In genomic region chr2:174844295-174844708, GRCh38 we compare ENCODE assay signal across 10 cellular contexts.
DNase-seq lines count a peak whose midpoint lies in the region; ATAC-seq and TF ChIP-seq lines count a peak whose summit lies in the region.
"Had no signal": no experiment of that assay in that cellular context is flagged by ENCODE, and none has a peak within 500 bp of the region (broad histone marks: within the 10 kb centered on the region; RNA-seq: fewer than 3 reads in every experiment).

No MANE protein-coding gene starts in this region.

- H3K4me1 Mint-ChIP-seq in CD4-positive, CD25-positive, alpha-beta regulatory T cell, result peaks cover 0 to 10% (median 2%) of the 10 kb centered on the region in 4 donors
- peaks cover 41% of the 10 kb centered on the region for H3K4me1 Mint-ChIP-seq in activated naive CD8-positive, alpha-beta T cell treated with anti-CD3 and anti-CD28 coated beads for 36 hours

- H3K27ac ChIP-seq in CD4-positive, CD25-positive, alpha-beta regulatory T cell (ENCODE audit: insufficient read depth, low read length, poor library complexity, severe bottlenecking), result peak overlapping the region; percentile 56
- no peak overlapping the region for H3K27ac ChIP-seq in aorta (ENCODE audit: low read depth in 1 of 2, low read length in 2 of 2)

- 90 to 91% methylated on average over 6 of the region's 6 CpGs for WGBS in aorta, 2 donors

- H3K4me3 Mint-ChIP-seq in CD4-positive, CD25-positive, alpha-beta regulatory T cell, result peak overlapping the region; percentile 11 to 70 (median 40)
- H3K4me3 Mint-ChIP-seq in activated naive CD8-positive, alpha-beta T cell treated with anti-CD3 and anti-CD28 coated beads for 36 hours, result peak overlapping the region; percentile 56

- no peak for ATAC-seq in CD4-positive, CD25-positive, alpha-beta regulatory T cell (ENCODE audit: low read depth in 2 of 2)
- ATAC-seq in left lobe of liver (peak; percentile 80), aorta (ENCODE audit: low FRiP score) (no peak)

- peak in 1 of 3 donors; percentile 14 for DNase-seq in CD4-positive, CD25-positive, alpha-beta regulatory T cell
- DNase-seq in DMS 273 (lab: John Stamatoyannopoulos, UW; ENCODE audit: unreplicated experiment) (peak; percentile 86), left lobe of liver (ENCODE audit: low spot score) (no peak), aorta (no peak), OCI-M2 (lab: John Stamatoyannopoulos, UW; ENCODE audit: unreplicated experiment) (no peak), GM10266 (ENCODE audit: extremely low spot score) (no peak)
- DNase-seq in activated naive CD8-positive, alpha-beta T cell treated with anti-CD3 and anti-CD28 coated beads for 36 hours, result peak; percentile 11
- DNase-seq: NCI-H2227 treated with DMSO at 0.1 percent for 48 hours, occipital lobe, SIG-M5 had no signal

- peak overlapping the region; percentile 45 for H3K4me3 ChIP-seq in CD4-positive, CD25-positive, alpha-beta regulatory T cell (ENCODE audit: low read depth, low read length)
- no peak overlapping the region for H3K4me3 ChIP-seq in aorta (ENCODE audit: low read length in 2 of 2)

- peaks cover 5% of the 10 kb centered on the region for H3K27me3 Mint-ChIP-seq in CD4-positive, CD25-positive, alpha-beta regulatory T cell
- H3K27me3 Mint-ChIP-seq in activated naive CD8-positive, alpha-beta T cell treated with anti-CD3 and anti-CD28 coated beads for 36 hours, result no peaks in the 10 kb centered on the region

- H3K36me3 ChIP-seq in CD4-positive, CD25-positive, alpha-beta regulatory T cell (ENCODE audit: control insufficient read depth, insufficient read depth, low read length), result no peaks in the 10 kb centered on the region
- no peaks in the 10 kb centered on the region for H3K36me3 ChIP-seq in aorta (ENCODE audit: control insufficient read depth in 1 of 2, insufficient read depth in 2 of 2, low read length in 1 of 2)

- no peak for TF ChIP-seq CTCF in GM10266 (IDR thresholded peaks at IDR 0.05; ENCODE audit: control insufficient read depth, insufficient read depth, low read depth, missing control alignments)

- H3K27ac Mint-ChIP-seq in CD4-positive, CD25-positive, alpha-beta regulatory T cell, result peak overlapping the region in 2 of 3 donors; percentile 4 to 55
- H3K27ac Mint-ChIP-seq in activated naive CD8-positive, alpha-beta T cell treated with anti-CD3 and anti-CD28 coated beads for 36 hours, result peak overlapping the region; percentile 83

- H3K9me3 ChIP-seq in CD4-positive, CD25-positive, alpha-beta regulatory T cell (ENCODE audit: control insufficient read depth in 2 of 2, low read length in 2 of 2), result no peaks in the 10 kb centered on the region
- H3K9me3 ChIP-seq in aorta (ENCODE audit: control insufficient read depth, low read length), result no peaks in the 10 kb centered on the region

- no peaks in the 10 kb centered on the region for H3K9me3 Mint-ChIP-seq in CD4-positive, CD25-positive, alpha-beta regulatory T cell
- no peaks in the 10 kb centered on the region for H3K9me3 Mint-ChIP-seq in activated naive CD8-positive, alpha-beta T cell treated with anti-CD3 and anti-CD28 coated beads for 36 hours

- H3K4me1 ChIP-seq in CD4-positive, CD25-positive, alpha-beta regulatory T cell (ENCODE audit: control insufficient read depth, insufficient read depth, low read length, poor library complexity, severe bottlenecking), result no peaks in the 10 kb centered on the region
- H3K4me1 ChIP-seq in aorta (ENCODE audit: control insufficient read depth in 1 of 2, insufficient read depth in 2 of 2, low read length in 2 of 2), result peaks cover 0 to 1% of the 10 kb centered on the region in 2 donors

- intact Hi-C loops in aorta (cut with DNase I), result no loop called here

- no peaks in the 10 kb centered on the region for H3K36me3 Mint-ChIP-seq in CD4-positive, CD25-positive, alpha-beta regulatory T cell
- H3K36me3 Mint-ChIP-seq in activated naive CD8-positive, alpha-beta T cell treated with anti-CD3 and anti-CD28 coated beads for 36 hours, result peaks cover 4% of the 10 kb centered on the region

- H3K27me3 ChIP-seq in CD4-positive, CD25-positive, alpha-beta regulatory T cell (ENCODE audit: control insufficient read depth, insufficient read depth, low read length), result peaks cover 4% of the 10 kb centered on the region
- H3K27me3 ChIP-seq in aorta (ENCODE audit: control insufficient read depth in 1 of 2, insufficient read depth in 2 of 2, low read length in 1 of 2), result no peaks in the 10 kb centered on the region

Comparison
In these comparisons a context has a peak if more than half of its experiments do, and no peak if none do; other contexts are left out.
1. DNase-seq: peak in DMS 273 (single experiment) and activated naive CD8-positive, alpha-beta T cell treated with anti-CD3 and anti-CD28 coated beads for 36 hours (single experiment); none in left lobe of liver (single experiment), aorta (0 of 2), OCI-M2 (single experiment) and GM10266 (single experiment).